ENCODE assay signal across 10 cellular contexts in genomic region chr14:105193916-105194782, GRCh38. TPM values are rescaled to one million over a fixed set of nuclear protein-coding genes. Genes with fewer than 3 reads are reported as not detected.
DNase-seq lines count a peak whose midpoint lies in the region; ATAC-seq and FAIRE-seq lines count a peak whose summit lies in the region.
"Had no signal": no experiment of that assay in that cellular context is flagged by ENCODE, and none has a peak within 500 bp of the region (broad histone marks: within the 10 kb centered on the region; RNA-seq: fewer than 3 reads in every experiment).

No MANE protein-coding gene starts in this region.

- H3K27ac Mint-ChIP-seq in activated CD4-positive, alpha-beta memory T cell treated with anti-CD3 and anti-CD28 coated beads for 36 hours, result no peak overlapping the region
- peak overlapping the region in 4 of 9 donors; percentile 1 to 78 (median 52) for H3K27ac Mint-ChIP-seq in naive thymus-derived CD4-positive, alpha-beta T cell

- peaks cover 20% of the 10 kb centered on the region for H3K4me1 Mint-ChIP-seq in activated CD4-positive, alpha-beta memory T cell treated with anti-CD3 and anti-CD28 coated beads for 36 hours (ENCODE audit: low read depth)
- peaks cover 16 to 33% (median 23%) of the 10 kb centered on the region in 7 donors for H3K4me1 Mint-ChIP-seq in naive thymus-derived CD4-positive, alpha-beta T cell

- no peak overlapping the region for H3K4me3 ChIP-seq in naive thymus-derived CD4-positive, alpha-beta T cell (ENCODE audit: low read length)
- H3K4me3 ChIP-seq: ascending aorta had no signal

- CTCF ChIA-PET in activated CD4-positive, alpha-beta memory T cell treated with anti-CD3 and anti-CD28 coated beads for 36 hours (lab: Charles Lee), result interaction anchor here (1.0 to 2.4 kb wide), 8 partner anchors 10 to 158 kb away, joined by 3 to 11 read pairs (median 4); no protein-coding TSS in a partner anchor
- CTCF ChIA-PET in naive thymus-derived CD4-positive, alpha-beta T cell (lab: Charles Lee), result interaction anchor here (1.1 to 1.3 kb wide), 2 partner anchors 19 to 23 kb away, joined by 3 to 4 read pairs; no protein-coding TSS in a partner anchor

- FAIRE-seq in urothelium cell line (lab: Jason Lieb, UNC), result no peak

- DNase-seq in DMS53 (lab: John Stamatoyannopoulos, UW), result peak; percentile 96
- peak; percentile 87 for DNase-seq in NCI-H1417 treated with DMSO at 0.1 percent for 48 hours (lab: John Stamatoyannopoulos, UW)
- peak; percentile 70 for DNase-seq in activated CD4-positive, alpha-beta memory T cell treated with anti-CD3 and anti-CD28 coated beads for 36 hours
- DNase-seq in naive thymus-derived CD4-positive, alpha-beta T cell, result peak in 3 of 9 donors; percentile 22 to 50 (median 28)
- no peak for DNase-seq in HUDEP-2 (lab: John Stamatoyannopoulos, UW; ENCODE audit: unreplicated experiment in 76 of 76)
- DNase-seq in cerebellar cortex (ENCODE audit: low spot score), result no peak
- DNase-seq in urothelium cell line (ENCODE audit: low spot score), result no peak

- H3K9me3 ChIP-seq in naive thymus-derived CD4-positive, alpha-beta T cell (ENCODE audit: control insufficient read depth in 2 of 3, low read length in 3 of 3), result no peaks in the 10 kb centered on the region
- H3K9me3 ChIP-seq: ascending aorta had no signal

- H3K27me3 ChIP-seq in naive thymus-derived CD4-positive, alpha-beta T cell (ENCODE audit: control insufficient read depth in 2 of 2, insufficient read depth in 2 of 2, low read length in 2 of 2), result peaks cover 6% of the 10 kb centered on the region in 2 donors

- H3K36me3 Mint-ChIP-seq in activated CD4-positive, alpha-beta memory T cell treated with anti-CD3 and anti-CD28 coated beads for 36 hours, result no peaks in the 10 kb centered on the region
- no peaks in the 10 kb centered on the region for H3K36me3 Mint-ChIP-seq in naive thymus-derived CD4-positive, alpha-beta T cell

- no peak overlapping the region for H3K27ac ChIP-seq in naive thymus-derived CD4-positive, alpha-beta T cell (ENCODE audit: low read depth, low read length)
- H3K27ac ChIP-seq: ascending aorta had no signal

- H3K27me3 Mint-ChIP-seq in activated CD4-positive, alpha-beta memory T cell treated with anti-CD3 and anti-CD28 coated beads for 36 hours, result peaks cover 32% of the 10 kb centered on the region
- H3K27me3 Mint-ChIP-seq in naive thymus-derived CD4-positive, alpha-beta T cell, result peaks cover 13 to 36% (median 30%) of the 10 kb centered on the region in 5 donors

- H3K4me3 Mint-ChIP-seq in activated CD4-positive, alpha-beta memory T cell treated with anti-CD3 and anti-CD28 coated beads for 36 hours, result no peak overlapping the region
- H3K4me3 Mint-ChIP-seq in naive thymus-derived CD4-positive, alpha-beta T cell, result peak overlapping the region; percentile 39 to 84 (median 60)

- no peaks in the 10 kb centered on the region for H3K36me3 ChIP-seq in naive thymus-derived CD4-positive, alpha-beta T cell (ENCODE audit: control insufficient read depth in 2 of 3, insufficient read depth in 3 of 3, low read length in 3 of 3)
- H3K36me3 ChIP-seq: ascending aorta had no signal

- ATAC-seq in naive thymus-derived CD4-positive, alpha-beta T cell, result peak; percentile 43
- ATAC-seq in HG03159 (IDR thresholded peaks at IDR 0.05; ENCODE audit: unreplicated experiment), result no peak
- ATAC-seq: Panc1 had no signal

- H3K9me3 Mint-ChIP-seq in activated CD4-positive, alpha-beta memory T cell treated with anti-CD3 and anti-CD28 coated beads for 36 hours, result no peaks in the 10 kb centered on the region
- H3K9me3 Mint-ChIP-seq in naive thymus-derived CD4-positive, alpha-beta T cell, result peaks cover 0 to 2% (median 0%) of the 10 kb centered on the region in 11 donors

- POLR2A ChIA-PET in activated CD4-positive, alpha-beta memory T cell treated with anti-CD3 and anti-CD28 coated beads for 36 hours (lab: Charles Lee), result no interaction called here
- POLR2A ChIA-PET in naive thymus-derived CD4-positive, alpha-beta T cell (lab: Charles Lee), result interaction anchor here (0.6 to 2.4 kb wide), 2 partner anchors 13 to 15 kb away, joined by 3 to 13 read pairs; partner anchors contain the start of gene NUDT14

- intact Hi-C loops in activated CD4-positive, alpha-beta memory T cell treated with anti-CD3 and anti-CD28 coated beads for 36 hours (cut with micrococcal nuclease), result no loop called here
- intact Hi-C loops in naive thymus-derived CD4-positive, alpha-beta T cell (cut with micrococcal nuclease), result no loop called here

- H3K4me1 ChIP-seq in naive thymus-derived CD4-positive, alpha-beta T cell (ENCODE audit: control insufficient read depth in 2 of 2, insufficient read depth in 2 of 2, low read length in 2 of 2), result peaks cover 4 to 48% of the 10 kb centered on the region in 2 donors

RNA-seq across cellular contexts. Expression of gene NUDT14, which starts 13.0 kb away (rescaled TPM):
- 10 to 100 TPM; 14.7 to 14.8 TPM for total RNA-seq in activated CD4-positive, alpha-beta memory T cell treated with anti-CD3 and anti-CD28 coated beads for 36 hours
- total RNA-seq in naive thymus-derived CD4-positive, alpha-beta T cell, result 10 to 100 TPM; 17.3 to 29.6 (median 20.6) TPM
- polyA plus RNA-seq in naive thymus-derived CD4-positive, alpha-beta T cell, result 10 to 100 TPM; 17.4 to 20.1 TPM

RNA-seq across cellular contexts. Expression of gene JAG2, which starts 25.6 kb away (rescaled TPM):
- total RNA-seq in activated CD4-positive, alpha-beta memory T cell treated with anti-CD3 and anti-CD28 coated beads for 36 hours, result 1 to 10 TPM; 1.6 to 2.4 TPM
- total RNA-seq in naive thymus-derived CD4-positive, alpha-beta T cell, result 1 to 10 TPM in 3 of 5 experiments, under 1 TPM in 2; 0.27 to 5.7 (median 2.2) TPM
- polyA plus RNA-seq in naive thymus-derived CD4-positive, alpha-beta T cell, result under 1 TPM in 1 of 2 donors, not detected in 1; 0.21 TPM

RNA-seq across cellular contexts. Expression of gene BTBD6, which starts 54.2 kb away (rescaled TPM):
- 10 to 100 TPM; 38.5 to 39.5 TPM for total RNA-seq in activated CD4-positive, alpha-beta memory T cell treated with anti-CD3 and anti-CD28 coated beads for 36 hours
- total RNA-seq in naive thymus-derived CD4-positive, alpha-beta T cell, result 10 to 100 TPM; 30.8 to 43.0 (median 40.1) TPM
- polyA plus RNA-seq in naive thymus-derived CD4-positive, alpha-beta T cell, result 1 to 10 TPM; 4.0 to 7.9 TPM

Comparison
In these comparisons a context has a peak if more than half of its experiments do, and no peak if none do; other contexts are left out.
1. DNase-seq: peak in DMS53 (single experiment), NCI-H1417 treated with DMSO at 0.1 percent for 48 hours (single experiment) and activated CD4-positive, alpha-beta memory T cell treated with anti-CD3 and anti-CD28 coated beads for 36 hours (single experiment); none in HUDEP-2 (0 of 76), cerebellar cortex (single experiment) and urothelium cell line (single experiment).